In the genomic region with DNA sequence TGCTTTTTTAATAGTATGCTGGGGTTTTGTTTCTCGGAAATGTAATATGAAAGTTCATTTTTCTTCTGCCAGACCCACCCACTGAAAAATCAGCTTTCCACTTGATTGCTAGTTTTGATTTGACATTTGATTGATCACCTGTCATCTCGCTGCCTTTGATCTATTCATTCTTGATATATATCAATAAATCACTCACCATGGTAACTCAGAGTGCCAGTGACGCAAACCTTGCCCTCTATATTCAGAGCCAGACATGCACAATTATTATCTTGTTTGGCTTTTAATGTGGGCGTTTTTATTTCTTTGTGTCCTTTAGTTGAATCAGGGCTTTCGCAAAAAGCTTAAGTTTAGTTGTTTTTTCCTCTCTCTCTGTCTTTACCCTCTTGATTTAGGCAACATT, we compare ENCODE assay signal across 9 cellular contexts. TPM values are rescaled to one million over a fixed set of nuclear protein-coding genes. Genes with fewer than 3 reads are reported as not detected.
DNase-seq lines count a peak whose midpoint lies in the region; ATAC-seq lines count a peak whose summit lies in the region.
"Had no signal": no experiment of that assay in that cellular context is flagged by ENCODE, and none has a peak within 500 bp of the region (broad histone marks: within the 10 kb centered on the region; RNA-seq: fewer than 3 reads in every experiment).

No MANE protein-coding gene starts in this region.

- no peaks in the 10 kb centered on the region for H3K9me3 Mint-ChIP-seq in activated T-cell treated with anti-CD3 and anti-CD28 coated beads, Interleukin-2, amount 50 U/mL, for 72 hours

- H3K4me3 Mint-ChIP-seq in activated T-cell treated with anti-CD3 and anti-CD28 coated beads, Interleukin-2, amount 50 U/mL, for 72 hours = peak overlapping the region; percentile 89 to 97

- H3K4me1 Mint-ChIP-seq in activated T-cell treated with anti-CD3 and anti-CD28 coated beads, Interleukin-2, amount 50 U/mL, for 72 hours (ENCODE audit: low read depth) = peaks cover 53% of the 10 kb centered on the region

- intact Hi-C loops in head of caudate nucleus (cut with DNase I) = no loop called here

- DNase-seq in NCI-H1417 (lab: John Stamatoyannopoulos, UW) (peak in 2 of 3 experiments; percentile 19 to 71), NCI-H1417 treated with DMSO at 0.1 percent for 48 hours (lab: John Stamatoyannopoulos, UW) (no peak), left kidney (ENCODE audit: low read depth, low spot score) (peak; percentile 33), head of caudate nucleus (no peak), NK-92 (lab: John Stamatoyannopoulos, UW; ENCODE audit: unreplicated experiment) (no peak)
- DNase-seq in activated T-cell treated with anti-CD3 and anti-CD28 coated beads, Interleukin-2, amount 50 U/mL, for 72 hours = peak; percentile 46 to 54
- DNase-seq in stimulated activated naive CD4-positive, alpha-beta T cell (lab: John Stamatoyannopoulos, UW) = peak in 5 of 6 experiments; percentile 21 to 69 (median 55)
- DNase-seq: NCI-H187 treated with DMSO at 0.1 percent for 48 hours had no signal

- peaks cover 7 to 15% of the 10 kb centered on the region in 2 donors for H3K36me3 Mint-ChIP-seq in activated T-cell treated with anti-CD3 and anti-CD28 coated beads, Interleukin-2, amount 50 U/mL, for 72 hours (ENCODE audit: insufficient read depth in 2 of 2)

- peaks cover 27% of the 10 kb centered on the region for H3K27me3 Mint-ChIP-seq in activated T-cell treated with anti-CD3 and anti-CD28 coated beads, Interleukin-2, amount 50 U/mL, for 72 hours (ENCODE audit: low read depth)

- peak overlapping the region; percentile 100 for H3K27ac Mint-ChIP-seq in activated T-cell treated with anti-CD3 and anti-CD28 coated beads, Interleukin-2, amount 50 U/mL, for 72 hours

- peak; percentile 63 to 70 for ATAC-seq in activated T-cell treated with anti-CD3 and anti-CD28 coated beads, Interleukin-2, amount 50 U/mL, for 72 hours (replicated peaks in 1 of 2)
- ATAC-seq in GM21526 (IDR thresholded peaks at IDR 0.05; ENCODE audit: low FRiP score, unreplicated experiment) = no peak

RNA-seq across cellular contexts. Expression of gene TSHZ2, which starts 2.0 kb away (rescaled TPM):
- 10 to 100 TPM; 29.3 to 56.7 TPM for total RNA-seq in activated T-cell treated with anti-CD3 and anti-CD28 coated beads, Interleukin-2, amount 50 U/mL, for 72 hours

Comparison
In these comparisons a context has a peak if more than half of its experiments do, and no peak if none do; other contexts are left out.
1. DNase-seq: peak in NCI-H1417 (2 of 3), activated T-cell treated with anti-CD3 and anti-CD28 coated beads, Interleukin-2, amount 50 U/mL, for 72 hours (2 of 2), left kidney (single experiment) and stimulated activated naive CD4-positive, alpha-beta T cell (5 of 6); none in NCI-H1417 treated with DMSO at 0.1 percent for 48 hours (single experiment), head of caudate nucleus (0 of 42) and NK-92 (single experiment).